Comparison of ENCODE assay signal across 1 cellular context in genomic region chr1:202553560-202554038, GRCh38.
TF ChIP-seq lines count a peak whose summit lies in the region.

No MANE protein-coding gene starts in this region.

TF ChIP-seq in K562, 482 proteins besides CTCF, POLR2A, EP300 and RAD21 (continued from another document and continues in another):
- TF ChIP-seq HNRNPK (IDR thresholded peaks at IDR 0.05; ENCODE audit: low read depth, low read length, poor library complexity, severe bottlenecking), result no peak
- TF ChIP-seq SIN3B (IDR thresholded peaks at IDR 0.05; ENCODE audit: low read depth), result no peak
- no peak for TF ChIP-seq SLC30A9 (CRISPR knock-in tag; IDR thresholded peaks at IDR 0.05)
- TF ChIP-seq TSHZ1 (CRISPR knock-in tag; IDR thresholded peaks at IDR 0.05), result no peak
- TF ChIP-seq HCFC1 (IDR thresholded peaks at IDR 0.05; ENCODE audit: low read depth, low read length), result 0 out of 2 replicates have a peak, but pooled peaks have one; percentile 9
- TF ChIP-seq MEF2A (IDR thresholded peaks at IDR 0.05; ENCODE audit: control insufficient read depth, low read depth, low read length), result no peak
- no peak for TF ChIP-seq PHF20 (IDR thresholded peaks at IDR 0.05; ENCODE audit: partially characterized antibody)
- no peak for TF ChIP-seq YBX1 (IDR thresholded peaks at IDR 0.05)
- TF ChIP-seq POLR2AphosphoS5 (IDR thresholded peaks at IDR 0.05; ENCODE audit: control insufficient read depth, insufficient read depth, low read depth, low read length), result peak; percentile 83
- no peak for TF ChIP-seq ZNF232 (CRISPR knock-in tag; IDR thresholded peaks at IDR 0.05)
- no peak for TF ChIP-seq ZNF764 (CRISPR knock-in tag; IDR thresholded peaks at IDR 0.05; ENCODE audit: low read depth)
- TF ChIP-seq PBX2 (CRISPR knock-in tag; IDR thresholded peaks at IDR 0.05; ENCODE audit: low read depth), result no peak
- TF ChIP-seq PBX2 (tag; conservative IDR thresholded peaks at IDR 0.05; ENCODE audit: low read depth), result peak; percentile 84
- TF ChIP-seq YY1 (IDR thresholded peaks at IDR 0.05; ENCODE audit: borderline replicate concordance in 1 of 3, control insufficient read depth in 1 of 3, extremely low read depth in 1 of 3, insufficient read depth in 3 of 3, insufficient read length in 1 of 3, insufficient replicate concordance in 2 of 3, low read depth in 1 of 3, low read length in 2 of 3), result no peak
- peak in 1 of 2 experiments; percentile 89; a peak in 2 of 4 replicates for TF ChIP-seq MLLT1 (IDR thresholded peaks at IDR 0.05)
- TF ChIP-seq HMGXB4 (CRISPR knock-in tag; IDR thresholded peaks at IDR 0.05), result no peak
- no peak for TF ChIP-seq NONO (IDR thresholded peaks at IDR 0.05; ENCODE audit: low read depth in 2 of 2, low read length in 1 of 2)
- no peak for TF ChIP-seq STAG1 (CRISPR knock-in tag; IDR thresholded peaks at IDR 0.05; ENCODE audit: borderline replicate concordance)
- no peak for TF ChIP-seq ZNF324 (CRISPR knock-in tag; IDR thresholded peaks at IDR 0.05)
- TF ChIP-seq SREBF1 (IDR thresholded peaks at IDR 0.05; ENCODE audit: borderline replicate concordance, low read depth, low read length), result no peak
- TF ChIP-seq MGA (IDR thresholded peaks at IDR 0.05), result no peak; the same call in 1 of the 2 replicates
- no peak for TF ChIP-seq FOXP1 (CRISPR knock-in tag; IDR thresholded peaks at IDR 0.05)
- TF ChIP-seq ZNF79 (CRISPR knock-in tag; IDR thresholded peaks at IDR 0.05; ENCODE audit: low read depth), result no peak
- no peak for TF ChIP-seq ZFP1 (CRISPR knock-in tag; IDR thresholded peaks at IDR 0.05)
- TF ChIP-seq POLR3A (IDR thresholded peaks at IDR 0.05; ENCODE audit: borderline replicate concordance, extremely low read depth, insufficient read depth, insufficient read length), result no peak
- peak; percentile 81 for TF ChIP-seq CREB1 (IDR thresholded peaks at IDR 0.05)
- TF ChIP-seq CREB1 (CRISPR knock-in tag; IDR thresholded peaks at IDR 0.05), result peak; percentile 60; the same call in 1 of the 2 replicates
- no peak for TF ChIP-seq ZNF311 (CRISPR knock-in tag; IDR thresholded peaks at IDR 0.05)
- TF ChIP-seq BRCA1 (IDR thresholded peaks at IDR 0.05), result no peak
- no peak for TF ChIP-seq BRCA1 (CRISPR knock-in tag; IDR thresholded peaks at IDR 0.05)
- TF ChIP-seq FOXP4 (CRISPR knock-in tag; IDR thresholded peaks at IDR 0.05; ENCODE audit: borderline replicate concordance), result no peak
- TF ChIP-seq HDAC2 (IDR thresholded peaks at IDR 0.05), result peak; percentile 99
- TF ChIP-seq SNAPC5 (CRISPR knock-in tag; IDR thresholded peaks at IDR 0.05), result no peak
